1 cellular context compared by ENCODE assay signal in genomic region chr16:48384305-48384981, GRCh38.
TF ChIP-seq lines count a peak whose summit lies in the region.

No MANE protein-coding gene starts in this region.

TF ChIP-seq in HepG2, 621 proteins besides CTCF, POLR2A, EP300 and RAD21 (continued from another document):
- TF ChIP-seq RERE (CRISPR knock-in tag; IDR thresholded peaks at IDR 0.05; ENCODE audit: low read depth) (peak; percentile 30; the same call in 1 of the 2 replicates), REST (IDR thresholded peaks at IDR 0.05; ENCODE audit: borderline replicate concordance in 1 of 2, low read depth in 1 of 2, low read length in 2 of 2) (peak in 1 of 2 experiments; percentile 7; a peak in 1 of 4 replicates), ETV5 (CRISPR knock-in tag; IDR thresholded peaks at IDR 0.05; ENCODE audit: borderline replicate concordance) (0 out of 2 replicates have a peak, but pooled peaks have one; percentile 5), CREM (IDR thresholded peaks at IDR 0.05) (peak; percentile 37; the same call in 1 of the 2 replicates), CREM (CRISPR knock-in tag; IDR thresholded peaks at IDR 0.05) (no peak), SAP130 (CRISPR knock-in tag; IDR thresholded peaks at IDR 0.05; ENCODE audit: low read depth) (peak; percentile 31; the same call in 1 of the 2 replicates), ZKSCAN5 (CRISPR knock-in tag; IDR thresholded peaks at IDR 0.05) (no peak)
